In genomic region chr4:11323771-11324170, GRCh38 we compare ENCODE assay signal across 1 cellular context.
TF ChIP-seq lines count a peak whose summit lies in the region.

No MANE protein-coding gene starts in this region.

TF ChIP-seq in GM23338, 12 proteins besides CTCF, POLR2A, EP300 and RAD21 (continued from another document):
- no peak for TF ChIP-seq ZNF462 (CRISPR knock-in tag; IDR thresholded peaks at IDR 0.05)
- TF ChIP-seq JUNB (IDR thresholded peaks at IDR 0.05; ENCODE audit: unreplicated experiment): no peak
- no peak for TF ChIP-seq STAT1 (IDR thresholded peaks at IDR 0.05; ENCODE audit: unreplicated experiment)
- no peak for TF ChIP-seq EZH2 (IDR thresholded peaks at IDR 0.05; ENCODE audit: low read depth, unreplicated experiment)
- TF ChIP-seq EZH2phosphoT487 (IDR thresholded peaks at IDR 0.05; ENCODE audit: unreplicated experiment): no peak
